9 cellular contexts compared by ENCODE assay signal in the genomic region with DNA sequence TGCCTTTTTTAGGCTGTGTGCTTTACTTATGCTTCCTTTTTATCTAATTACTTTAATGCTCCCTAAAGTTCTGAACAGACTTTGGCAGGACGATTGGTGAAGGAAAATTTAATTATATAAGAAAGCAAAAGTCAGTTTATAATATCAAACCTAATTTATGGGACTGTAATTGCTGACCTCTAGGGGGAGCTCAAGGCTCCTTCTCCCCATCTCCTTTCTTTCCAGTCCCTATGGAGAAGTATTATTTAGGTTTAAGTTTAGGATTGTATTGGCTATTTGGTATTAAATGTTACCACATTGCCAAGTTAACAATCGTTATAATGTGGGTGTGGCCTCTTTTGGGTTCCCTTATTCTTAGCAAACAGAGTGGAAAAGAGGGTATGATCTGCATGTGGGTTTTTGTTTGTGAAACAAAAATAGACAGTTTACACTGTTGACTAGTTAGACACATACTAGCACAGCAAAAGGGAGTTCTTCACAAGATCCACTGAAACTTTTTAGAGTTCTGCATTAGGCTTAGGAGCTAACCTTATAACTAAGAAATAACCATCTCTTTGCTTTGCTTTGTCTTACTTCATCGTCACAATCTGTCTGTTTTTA. TPM values are rescaled to one million over a fixed set of nuclear protein-coding genes. Genes with fewer than 3 reads are reported as not detected.
DNase-seq lines count a peak whose midpoint lies in the region; ATAC-seq and TF ChIP-seq lines count a peak whose summit lies in the region.
"Had no signal": no experiment of that assay in that cellular context is flagged by ENCODE, and none has a peak within 500 bp of the region (broad histone marks: within the 10 kb centered on the region; RNA-seq: fewer than 3 reads in every experiment).

No MANE protein-coding gene starts in this region.

- peaks cover 2 to 14% (median 7%) of the 10 kb centered on the region in 8 donors for H3K9me3 Mint-ChIP-seq in CD4-positive, alpha-beta memory T cell

- WGBS in testis, 2 donors, result 34 to 48% methylated on average over 3 of the region's 3 CpGs

- H3K27ac ChIP-seq in foreskin keratinocyte (no peak overlapping the region), testis (no peak overlapping the region)
- no peak overlapping the region for H3K27ac ChIP-seq in CD4-positive, alpha-beta memory T cell (ENCODE audit: low read depth, low read length)
- H3K27ac ChIP-seq: neutrophil had no signal

- no peaks in the 10 kb centered on the region for H3K9me3 ChIP-seq in HAP-1
- no peaks in the 10 kb centered on the region for H3K9me3 ChIP-seq in testis
- H3K9me3 ChIP-seq in CD4-positive, alpha-beta memory T cell (ENCODE audit: control insufficient read depth in 1 of 2, low read length in 2 of 2), result peaks cover 0 to 2% of the 10 kb centered on the region in 2 donors
- H3K9me3 ChIP-seq: neutrophil had no signal

- peak; percentile 7 for DNase-seq in CMK (ENCODE audit: low read depth)
- peak; percentile 40 to 44 for DNase-seq in HAP-1 (ENCODE audit: low spot score in 2 of 2)
- DNase-seq in SK-MEL-5 (ENCODE audit: low read depth, low spot score), result peak; percentile 61
- DNase-seq in foreskin keratinocyte, result peak in 1 of 2 donors; percentile 25
- peak; percentile 31 for DNase-seq in testis
- no peak for DNase-seq in CD4-positive, alpha-beta memory T cell
- no peak for DNase-seq in activated gamma-delta T cell treated with Interleukin-2 at 50 U/mL for 16 hours
- DNase-seq in hippocampal formation (lab: John Stamatoyannopoulos, UW), result no peak

- peaks cover 6 to 8% of the 10 kb centered on the region in 2 donors for H3K36me3 Mint-ChIP-seq in CD4-positive, alpha-beta memory T cell

- H3K4me3 Mint-ChIP-seq in CD4-positive, alpha-beta memory T cell, result no peak overlapping the region

- H3K27me3 ChIP-seq in HAP-1 (ENCODE audit: low read depth), result no peaks in the 10 kb centered on the region
- peaks cover 4% of the 10 kb centered on the region for H3K27me3 ChIP-seq in foreskin keratinocyte
- no peaks in the 10 kb centered on the region for H3K27me3 ChIP-seq in testis
- H3K27me3 ChIP-seq in CD4-positive, alpha-beta memory T cell (ENCODE audit: insufficient read depth, low read length), result no peaks in the 10 kb centered on the region
- H3K27me3 ChIP-seq: neutrophil had no signal

- no peak for TF ChIP-seq POLR2A in testis (IDR thresholded peaks at IDR 0.05)

- POLR2A ChIA-PET in CD4-positive, alpha-beta memory T cell (lab: Charles Lee; ENCODE audit: partially characterized antibody), result no interaction called here

- no peak overlapping the region for H3K4me3 ChIP-seq in HAP-1
- no peak overlapping the region for H3K4me3 ChIP-seq in testis
- H3K4me3 ChIP-seq in CD4-positive, alpha-beta memory T cell (ENCODE audit: low read length in 2 of 2), result no peak overlapping the region

- intact Hi-C loops in testis (cut with DNase I; ENCODE audit: low total_unique reads), result no loop called here
- intact Hi-C loops in CD4-positive, alpha-beta memory T cell (cut with micrococcal nuclease), result no loop called here

- H3K36me3 ChIP-seq in HAP-1 (replicated peaks) (no peaks in the 10 kb centered on the region), testis (ENCODE audit: low read depth, missing control alignments) (no peaks in the 10 kb centered on the region)
- no peaks in the 10 kb centered on the region for H3K36me3 ChIP-seq in CD4-positive, alpha-beta memory T cell (ENCODE audit: insufficient read depth, low read length)
- H3K36me3 ChIP-seq: neutrophil had no signal

- H3K4me1 ChIP-seq in HAP-1, result no peaks in the 10 kb centered on the region
- H3K4me1 ChIP-seq in foreskin keratinocyte, result no peaks in the 10 kb centered on the region
- no peaks in the 10 kb centered on the region for H3K4me1 ChIP-seq in testis
- H3K4me1 ChIP-seq in CD4-positive, alpha-beta memory T cell (ENCODE audit: insufficient read depth, low read length), result peaks cover 3% of the 10 kb centered on the region

- in situ Hi-C loops in HAP-1 (cut with MboI; ENCODE audit: low sequenced_read_pairs), result no loop called here
- in situ Hi-C loops in SK-MEL-5 (cut with HindIII; ENCODE audit: low pct_unique_long_range_greater_than_20kb, low sequenced_read_pairs), result no loop called here

- no peaks in the 10 kb centered on the region for H3K4me1 Mint-ChIP-seq in CD4-positive, alpha-beta memory T cell

- no peak for ATAC-seq in foreskin keratinocyte

- CTCF ChIA-PET in CD4-positive, alpha-beta memory T cell (lab: Charles Lee; ENCODE audit: partially characterized antibody), result interaction anchor here (0.9 to 1.3 kb wide), 5 partner anchors 10 to 511 kb away, joined by 3 read pairs; no protein-coding TSS in a partner anchor

- no peaks in the 10 kb centered on the region for H3K27me3 Mint-ChIP-seq in CD4-positive, alpha-beta memory T cell

- no peak overlapping the region for H3K27ac Mint-ChIP-seq in CD4-positive, alpha-beta memory T cell

- TF ChIP-seq CTCF in foreskin keratinocyte (conservative IDR thresholded peaks at IDR 0.05) (peak; percentile 84), testis (IDR thresholded peaks at IDR 0.05) (peak; percentile 45 to 67 (median 59))

RNA-seq across cellular contexts. Expression of a gene that starts 48.2 kb away (rescaled TPM):
- 0.53 and 0.55 TPM in 2 replicates for total RNA-seq in SK-MEL-5 (2014; rRNA removed; shearing (Covaris generic))
- polyA plus RNA-seq in SK-MEL-5 (2015; cell fraction: cytosol; rRNA removed), result 0.11 and 0.62 TPM in 2 replicates
- not detected in 2 replicates for polyA plus RNA-seq in SK-MEL-5 (2015; cell fraction: nucleus; rRNA removed)
- 0.35 and 0.75 TPM in 2 replicates for total RNA-seq in foreskin keratinocyte
- 0.25 and 0.38 TPM in 2 replicates for polyA plus RNA-seq in foreskin keratinocyte
- 10 to 100 TPM; 11.5 to 17.6 TPM for total RNA-seq in testis
- 11.2 TPM for polyA plus RNA-seq in testis (ENCODE audit: insufficient read depth, low read depth, low replicate concordance)
- total RNA-seq in CD4-positive, alpha-beta memory T cell, result 1 to 10 TPM; 3.9 TPM
- under 1 TPM; 0.18 to 0.96 TPM for polyA plus RNA-seq in CD4-positive, alpha-beta memory T cell

Comparison
In these comparisons a context has a peak if more than half of its experiments do, and no peak if none do; other contexts are left out.
1. DNase-seq: peak in CMK (single experiment), HAP-1 (2 of 2), SK-MEL-5 (single experiment) and testis (single experiment); none in CD4-positive, alpha-beta memory T cell (0 of 5), activated gamma-delta T cell treated with Interleukin-2 at 50 U/mL for 16 hours (single experiment) and hippocampal formation (0 of 2).